10 cellular contexts compared by ENCODE assay signal in genomic region chr19:35736913-35737886, GRCh38. TPM values are rescaled to one million over a fixed set of nuclear protein-coding genes. Genes with fewer than 3 reads are reported as not detected.
DNase-seq lines count a peak whose midpoint lies in the region; ATAC-seq and TF ChIP-seq lines count a peak whose summit lies in the region.
"Had no signal": no experiment of that assay in that cellular context is flagged by ENCODE, and none has a peak within 500 bp of the region (broad histone marks: within the 10 kb centered on the region; RNA-seq: fewer than 3 reads in every experiment).

No MANE protein-coding gene starts in this region.

- H3K4me3 ChIP-seq in BE2C (ENCODE audit: low read depth, low read length) (no peak overlapping the region), GM12864 (ENCODE audit: low read depth, low read length) (no peak overlapping the region)

- POLR2A ChIA-PET in RWPE1 (lab: Yijun Ruan, JAX; ENCODE audit: low non-redundant PET), result interaction anchor here (0.7 kb wide), 2 partner anchors 11 to 36 kb away, joined by 3 to 4 read pairs; partner anchors contain the start of gene LIN37

- DNase-seq in BE2C (no peak), GM12864 (ENCODE audit: low read depth) (no peak), RWPE1 (ENCODE audit: low spot score) (no peak), foreskin keratinocyte (no peak), NCI-H510A treated with DMSO at 0.1 percent for 48 hours (lab: John Stamatoyannopoulos, UW) (no peak)
- DNase-seq: IMR-90, NCI-H774 had no signal

- H3K36me3 ChIP-seq in BE2C, result peaks cover 53% of the 10 kb centered on the region

- peak; percentile 28 for TF ChIP-seq CTCF in BE2C (IDR thresholded peaks at IDR 0.05; ENCODE audit: low read depth, low read length)
- peak; percentile 37 for TF ChIP-seq CTCF in GM12864 (IDR thresholded peaks at IDR 0.05; ENCODE audit: low read depth, low read length, missing control alignments)
- TF ChIP-seq CTCF in RWPE1 (conservative IDR thresholded peaks at IDR 0.05; ENCODE audit: low read depth), result 0 out of 2 replicates have a peak, but pooled peaks have one; percentile 13
- TF ChIP-seq CTCF in foreskin keratinocyte (conservative IDR thresholded peaks at IDR 0.05), result peak; percentile 48

- no peaks in the 10 kb centered on the region for H3K9me3 ChIP-seq in BE2C

- H3K4me1 ChIP-seq in BE2C (no peaks in the 10 kb centered on the region), foreskin keratinocyte (no peaks in the 10 kb centered on the region)

- ATAC-seq in foreskin keratinocyte, result no peak
- ATAC-seq in HG03135 (IDR thresholded peaks at IDR 0.05; ENCODE audit: unreplicated experiment), result no peak
- no peak for ATAC-seq in GM18511 (IDR thresholded peaks at IDR 0.05; ENCODE audit: unreplicated experiment)
- ATAC-seq in GM19023 (IDR thresholded peaks at IDR 0.05; ENCODE audit: unreplicated experiment), result no peak

- H3K27me3 ChIP-seq in BE2C, result no peaks in the 10 kb centered on the region
- H3K27me3 ChIP-seq in foreskin keratinocyte, result no peaks in the 10 kb centered on the region

- CTCF ChIA-PET in RWPE1 (lab: Yijun Ruan, JAX), result interaction anchor here (0.8 kb wide), 1 partner anchor 44 kb away, joined by 3 read pairs; no protein-coding TSS in a partner anchor

- peak overlapping the region; percentile 87 for H3K27ac ChIP-seq in RWPE1
- H3K27ac ChIP-seq in foreskin keratinocyte, result no peak overlapping the region

RNA-seq across cellular contexts. Expression of gene IGFLR1, which starts 5.1 kb away (rescaled TPM):
- polyA plus RNA-seq in BE2C (2012; ENCODE audit: insufficient read depth, insufficient read length, low read depth), result 2.7 TPM
- 3.4 and 3.8 TPM in 2 replicates for total RNA-seq in foreskin keratinocyte
- polyA plus RNA-seq in foreskin keratinocyte, result 4.7 and 6.2 TPM in 2 replicates

RNA-seq across cellular contexts. Expression of gene U2AF1L4, which starts 8.0 kb away (rescaled TPM):
- 72.6 TPM for polyA plus RNA-seq in BE2C (2012; ENCODE audit: insufficient read depth, insufficient read length, low read depth)
- 10.4 and 12.7 TPM in 2 replicates for total RNA-seq in foreskin keratinocyte
- polyA plus RNA-seq in foreskin keratinocyte, result 15.1 and 18.4 TPM in 2 replicates

RNA-seq across cellular contexts. Expression of gene PSENEN, which starts 8.3 kb away (rescaled TPM):
- 58.3 TPM for polyA plus RNA-seq in BE2C (2012; ENCODE audit: insufficient read depth, insufficient read length, low read depth)
- total RNA-seq in foreskin keratinocyte, result 63.7 and 75.8 TPM in 2 replicates
- polyA plus RNA-seq in foreskin keratinocyte, result 118 and 136 TPM in 2 replicates

RNA-seq across cellular contexts. Expression of gene LIN37, which starts 11.2 kb away (rescaled TPM):
- polyA plus RNA-seq in BE2C (2012; ENCODE audit: insufficient read depth, insufficient read length, low read depth), result 29.0 TPM
- 9.5 and 12.8 TPM in 2 replicates for total RNA-seq in foreskin keratinocyte
- polyA plus RNA-seq in foreskin keratinocyte, result 15.7 and 16.3 TPM in 2 replicates

RNA-seq across cellular contexts. Expression of gene KMT2B, which starts 19.4 kb away (rescaled TPM):
- polyA plus RNA-seq in BE2C (2012; ENCODE audit: insufficient read depth, insufficient read length, low read depth), result 162 TPM
- 12.9 and 13.0 TPM in 2 replicates for total RNA-seq in foreskin keratinocyte
- polyA plus RNA-seq in foreskin keratinocyte, result 16.7 and 17.3 TPM in 2 replicates
